9 cellular contexts compared by ENCODE assay signal in the genomic region with DNA sequence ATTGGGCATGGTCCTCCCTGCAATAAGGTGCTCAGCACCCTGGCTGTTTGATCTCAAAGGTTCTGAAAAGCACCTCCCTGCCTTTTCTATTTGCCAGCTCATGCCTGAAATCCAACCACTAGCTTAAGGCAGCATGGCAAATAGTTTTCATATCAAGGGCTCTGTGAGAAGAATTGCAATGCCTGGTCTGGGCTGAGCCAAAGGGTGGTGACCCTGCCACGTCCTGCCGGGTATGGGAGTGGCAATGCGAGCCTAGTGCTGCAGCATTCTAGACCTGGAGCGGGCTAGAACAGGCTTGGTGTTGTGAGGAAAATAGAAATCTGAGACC. TPM values are rescaled to one million over a fixed set of nuclear protein-coding genes. Genes with fewer than 3 reads are reported as not detected.
DNase-seq lines count a peak whose midpoint lies in the region; ATAC-seq lines count a peak whose summit lies in the region.
"Had no signal": no experiment of that assay in that cellular context is flagged by ENCODE, and none has a peak within 500 bp of the region (broad histone marks: within the 10 kb centered on the region; RNA-seq: fewer than 3 reads in every experiment).

No MANE protein-coding gene starts in this region.

- H3K4me1 Mint-ChIP-seq in stimulated activated naive CD8-positive, alpha-beta T cell treated with anti-CD3 and anti-CD28 coated beads, Interleukin-15, amount 100 ng/mL, for 72 hours, result peaks cover 45% of the 10 kb centered on the region
- peaks cover 0 to 1% of the 10 kb centered on the region in 2 donors for H3K4me1 Mint-ChIP-seq in stimulated activated naive B cell treated with anti-CD40 and anti-IgM and Interleukin-4, amounts not matched to agents 10 μg/mL and 1 μg/mL and 100 μg/mL, for 72 hours

- peak overlapping the region in 1 of 2 donors; percentile 27 for H3K27ac Mint-ChIP-seq in stimulated activated naive CD8-positive, alpha-beta T cell treated with anti-CD3 and anti-CD28 coated beads, Interleukin-15, amount 100 ng/mL, for 72 hours
- H3K27ac Mint-ChIP-seq in stimulated activated naive B cell treated with anti-CD40 and anti-IgM and Interleukin-4, amounts not matched to agents 10 μg/mL and 1 μg/mL and 100 μg/mL, for 72 hours, result no peak overlapping the region

- H3K36me3 ChIP-seq in esophagus (ENCODE audit: control insufficient read depth in 2 of 2, insufficient read depth in 2 of 2, low read length in 1 of 2), result no peaks in the 10 kb centered on the region
- H3K36me3 ChIP-seq: BE2C had no signal

- H3K9me3 Mint-ChIP-seq in stimulated activated naive CD8-positive, alpha-beta T cell treated with anti-CD3 and anti-CD28 coated beads, Interleukin-15, amount 100 ng/mL, for 72 hours, result no peaks in the 10 kb centered on the region
- no peaks in the 10 kb centered on the region for H3K9me3 Mint-ChIP-seq in stimulated activated naive B cell treated with anti-CD40 and anti-IgM and Interleukin-4, amounts not matched to agents 10 μg/mL and 1 μg/mL and 100 μg/mL, for 72 hours

- H3K27ac ChIP-seq in esophagus (ENCODE audit: low read depth in 2 of 2, low read length in 1 of 2), result peak overlapping the region; percentile 95 to 98

- no peak for ATAC-seq in stimulated activated naive CD8-positive, alpha-beta T cell treated with anti-CD3 and anti-CD28 coated beads, Interleukin-15, amount 100 ng/mL, for 72 hours
- no peak for ATAC-seq in stimulated activated naive CD8-positive, alpha-beta T cell treated with anti-CD3 and anti-CD28 coated beads, Interleukin-15, Interleukin-2, amounts not matched to agents 100 U/mL and 50 U/mL, for 24 hours
- no peak for ATAC-seq in stimulated activated naive B cell treated with anti-CD40 and anti-IgM and Interleukin-4, amounts not matched to agents 10 μg/mL and 1 μg/mL and 100 μg/mL, for 72 hours (replicated peaks)
- ATAC-seq in HG02623 (IDR thresholded peaks at IDR 0.05; ENCODE audit: unreplicated experiment), result no peak
- no peak for ATAC-seq in GM19351 (IDR thresholded peaks at IDR 0.05; ENCODE audit: unreplicated experiment)
- ATAC-seq in HG02571 (IDR thresholded peaks at IDR 0.05; ENCODE audit: unreplicated experiment), result no peak

- 42 to 51% methylated on average over 4 of the region's 4 CpGs for WGBS in esophagus, 2 donors

- H3K36me3 Mint-ChIP-seq in stimulated activated naive B cell treated with anti-CD40 and anti-IgM and Interleukin-4, amounts not matched to agents 10 μg/mL and 1 μg/mL and 100 μg/mL, for 72 hours, result no peaks in the 10 kb centered on the region

- peaks cover 12% of the 10 kb centered on the region for H3K27me3 Mint-ChIP-seq in stimulated activated naive CD8-positive, alpha-beta T cell treated with anti-CD3 and anti-CD28 coated beads, Interleukin-15, amount 100 ng/mL, for 72 hours
- peaks cover 69 to 86% of the 10 kb centered on the region in 2 donors for H3K27me3 Mint-ChIP-seq in stimulated activated naive B cell treated with anti-CD40 and anti-IgM and Interleukin-4, amounts not matched to agents 10 μg/mL and 1 μg/mL and 100 μg/mL, for 72 hours

- no peak for DNase-seq in stimulated activated naive CD8-positive, alpha-beta T cell treated with anti-CD3 and anti-CD28 coated beads, Interleukin-15, amount 100 ng/mL, for 72 hours
- DNase-seq in stimulated activated naive CD8-positive, alpha-beta T cell treated with anti-CD3 and anti-CD28 coated beads, Interleukin-15, Interleukin-2, amounts not matched to agents 100 U/mL and 50 U/mL, for 24 hours, result no peak
- DNase-seq in myocyte (ENCODE audit: low read depth), result peak; percentile 71
- no peak for DNase-seq in stimulated activated naive B cell treated with anti-CD40 and anti-IgM and Interleukin-4, amounts not matched to agents 10 μg/mL and 1 μg/mL and 100 μg/mL, for 72 hours
- DNase-seq: BE2C had no signal

- H3K4me3 ChIP-seq in esophagus (ENCODE audit: low read depth in 1 of 2, low read length in 2 of 2), result peak overlapping the region in 1 of 2 donors; percentile 73

- no peaks in the 10 kb centered on the region for H3K9me3 ChIP-seq in esophagus (ENCODE audit: control insufficient read depth in 2 of 2, insufficient read depth in 1 of 2, low read depth in 1 of 2, low read length in 1 of 2)
- H3K9me3 ChIP-seq: BE2C had no signal

- peaks cover 8 to 29% of the 10 kb centered on the region in 2 donors for H3K4me1 ChIP-seq in esophagus (ENCODE audit: control insufficient read depth in 2 of 2, insufficient read depth in 2 of 2, low read length in 1 of 2)
- H3K4me1 ChIP-seq: BE2C had no signal

- peak overlapping the region; percentile 55 to 80 for H3K4me3 Mint-ChIP-seq in stimulated activated naive CD8-positive, alpha-beta T cell treated with anti-CD3 and anti-CD28 coated beads, Interleukin-15, amount 100 ng/mL, for 72 hours
- H3K4me3 Mint-ChIP-seq in stimulated activated naive B cell treated with anti-CD40 and anti-IgM and Interleukin-4, amounts not matched to agents 10 μg/mL and 1 μg/mL and 100 μg/mL, for 72 hours, result no peak overlapping the region

- H3K27me3 ChIP-seq in esophagus (ENCODE audit: control insufficient read depth in 1 of 2, insufficient read depth in 2 of 2, low read length in 2 of 2), result no peaks in the 10 kb centered on the region
- H3K27me3 ChIP-seq: BE2C had no signal

RNA-seq across cellular contexts. Expression of gene SCNN1A, which starts 2.3 kb away (rescaled TPM):
- polyA plus RNA-seq in esophagus, result 100 to 1,000 TPM in 1 of 2 donors, 10 to 100 TPM in 1; 98.7 to 126 TPM
- 0.13 and 1.0 TPM in 2 replicates for total RNA-seq in myocyte
- polyA plus RNA-seq in myocyte (2012), result 0.59 TPM

RNA-seq across cellular contexts. Expression of gene LTBR, which starts 6.3 kb away (rescaled TPM):
- polyA plus RNA-seq in esophagus, result 10 to 100 TPM; 81.3 to 97.9 TPM
- total RNA-seq in myocyte, result 135 and 146 TPM in 2 replicates
- polyA plus RNA-seq in myocyte (2012), result 103 TPM

RNA-seq across cellular contexts. Expression of gene TNFRSF1A, which starts 35.8 kb away (rescaled TPM):
- 10 to 100 TPM; 41.7 to 71.4 TPM for polyA plus RNA-seq in esophagus
- 147 and 150 TPM in 2 replicates for total RNA-seq in myocyte
- polyA plus RNA-seq in myocyte (2012), result 140 TPM

Comparison
In these comparisons a context has a peak if more than half of its experiments do, and no peak if none do; other contexts are left out.
1. H3K4me3 Mint-ChIP-seq: peak in stimulated activated naive CD8-positive, alpha-beta T cell treated with anti-CD3 and anti-CD28 coated beads, Interleukin-15, amount 100 ng/mL, for 72 hours (2 of 2); none in stimulated activated naive B cell treated with anti-CD40 and anti-IgM and Interleukin-4, amounts not matched to agents 10 μg/mL and 1 μg/mL and 100 μg/mL, for 72 hours (0 of 2).